Comparison of ENCODE assay signal across 33 cellular contexts in genomic region chr17:21674242-21674731, GRCh38. TPM values are rescaled to one million over a fixed set of nuclear protein-coding genes. Genes with fewer than 3 reads are reported as not detected.
DNase-seq lines count a peak whose midpoint lies in the region; ATAC-seq, FAIRE-seq and TF ChIP-seq lines count a peak whose summit lies in the region.
"Had no signal": no experiment of that assay in that cellular context is flagged by ENCODE, and none has a peak within 500 bp of the region (broad histone marks: within the 10 kb centered on the region; RNA-seq: fewer than 3 reads in every experiment).

No MANE protein-coding gene starts in this region.

- H3K27me3 ChIP-seq in Peyer's patch (no peaks in the 10 kb centered on the region), osteoblast (ENCODE audit: insufficient read depth, low read length) (no peaks in the 10 kb centered on the region)
- H3K27me3 ChIP-seq: adrenal gland, body of pancreas had no signal

- H3K36me3 ChIP-seq in Peyer's patch = no peaks in the 10 kb centered on the region
- no peaks in the 10 kb centered on the region for H3K36me3 ChIP-seq in osteoblast (ENCODE audit: insufficient read depth, low read length)
- H3K36me3 ChIP-seq: adrenal gland, lower lobe of right lung had no signal

- intact Hi-C loops in Right ventricle myocardium inferior (cut with DNase I) (no loop called here), left ventricle myocardium superior (cut with micrococcal nuclease) (no loop called here)

- H3K79me2 ChIP-seq in osteoblast (ENCODE audit: insufficient read depth, low read length) = no peaks in the 10 kb centered on the region
- H3K79me2 ChIP-seq: parathyroid adenoma had no signal

- TF ChIP-seq POLR2A in Peyer's patch (IDR thresholded peaks at IDR 0.05) (no peak), GM12891 (IDR thresholded peaks at IDR 0.05; ENCODE audit: low read depth, low read length) (no peak)

- no peak for ATAC-seq in Right ventricle myocardium inferior
- ATAC-seq in left ventricle myocardium superior = no peak
- no peak for ATAC-seq in GM18517 (IDR thresholded peaks at IDR 0.05; ENCODE audit: unreplicated experiment)
- ATAC-seq: activated CD8-positive, alpha-beta T cell treated with anti-CD3 and anti-CD28 coated beads, Interleukin-2, amount 10 ng/mL, durations not matched to agents 7 days and 5 days; body of pancreas; lower lobe of right lung; mucosa of descending colon; stimulated activated naive B cell treated with anti-CD40 and anti-IgM and Interleukin-4, amounts not matched to agents 10 μg/mL and 1 μg/mL and 100 μg/mL, for 72 hours; T-helper 17 cell had no signal

- peaks cover 0 to 4% (median 0%) of the 10 kb centered on the region in 4 donors for H3K9me3 ChIP-seq in Peyer's patch
- H3K9me3 ChIP-seq in osteoblast (ENCODE audit: low read depth, low read length) = no peaks in the 10 kb centered on the region
- H3K9me3 ChIP-seq: adrenal gland, body of pancreas, lower lobe of right lung had no signal

- no peak overlapping the region for H2AFZ ChIP-seq in osteoblast (ENCODE audit: low read length)
- H2AFZ ChIP-seq: parathyroid adenoma had no signal

- no peak for FAIRE-seq in GM12891 (lab: Jason Lieb, UNC)
- FAIRE-seq: GM19239, keratinocyte had no signal

- H4K20me1 ChIP-seq in osteoblast (ENCODE audit: insufficient read depth, low read length) = no peaks in the 10 kb centered on the region

- TF ChIP-seq CTCF in Peyer's patch (IDR thresholded peaks at IDR 0.05) = no peak
- no peak for TF ChIP-seq CTCF in osteoblast (IDR thresholded peaks at IDR 0.05; ENCODE audit: extremely low read depth, low read depth, low read length)

- H3K4me2 ChIP-seq in osteoblast (ENCODE audit: insufficient read depth, low read length) = no peak overlapping the region

- H3K4me1 ChIP-seq in Peyer's patch (no peaks in the 10 kb centered on the region), osteoblast (ENCODE audit: insufficient read depth, low read length) (no peaks in the 10 kb centered on the region)
- H3K4me1 ChIP-seq: adrenal gland, body of pancreas, lower lobe of right lung, parathyroid adenoma had no signal

- H3K27ac ChIP-seq in Peyer's patch (no peak overlapping the region), osteoblast (ENCODE audit: low read depth, low read length) (no peak overlapping the region)
- H3K27ac ChIP-seq: adrenal gland, body of pancreas, dorsolateral prefrontal cortex, lower lobe of right lung, parathyroid adenoma, SK-N-MC had no signal

- no peak overlapping the region for H3K4me3 ChIP-seq in Peyer's patch
- no peak overlapping the region for H3K4me3 ChIP-seq in osteoblast (ENCODE audit: insufficient read depth, low read length)
- H3K4me3 ChIP-seq: adrenal gland, body of pancreas, dorsolateral prefrontal cortex, lower lobe of right lung, mucosa of descending colon, SK-N-MC had no signal

- DNase-seq in Right ventricle myocardium inferior (ENCODE audit: missing footprints) (peak; percentile 72), left ventricle myocardium superior (no peak), Peyer's patch (peak in 2 of 3 donors; percentile 43 to 44), osteoblast (ENCODE audit: insufficient read length, low spot score, missing footprints) (peak; percentile 30), NCI-H526 (lab: John Stamatoyannopoulos, UW) (no peak), GM12891 (ENCODE audit: insufficient read length, low spot score) (no peak)
- DNase-seq: activated CD8-positive, alpha-beta T cell treated with anti-CD3 and anti-CD28 coated beads, Interleukin-2, amount 10 ng/mL, durations not matched to agents 7 days and 5 days; activated naive CD4-positive, alpha-beta T cell treated with anti-CD3 and anti-CD28 coated beads for 36 hours; body of pancreas; cerebellar nuclear complex; COR-L47; dorsolateral prefrontal cortex; GDM1; H7; lower lobe of right lung; mucosa of descending colon; NCI-H1092; NCI-H187 treated with DMSO at 0.1 percent for 48 hours; NCI-H82; stimulated activated CD4-positive, alpha-beta T cell treated with anti-CD3 and anti-CD28 coated beads, Interleukin-15, amount 100 ng/mL, for 24 hours; stimulated activated naive B cell treated with anti-CD40 and anti-IgM and Interleukin-4, amounts not matched to agents 10 μg/mL and 1 μg/mL and 100 μg/mL, for 72 hours; T-helper 17 cell had no signal

TF ChIP-seq in GM12891, 5 proteins besides CTCF, POLR2A, EP300 and RAD21:
- TF ChIP-seq TAF1 (IDR thresholded peaks at IDR 0.05; ENCODE audit: low read depth, low read length) (no peak), SPI1 (IDR thresholded peaks at IDR 0.05; ENCODE audit: low read depth, low read length) (no peak), PAX5 (IDR thresholded peaks at IDR 0.05; ENCODE audit: insufficient read depth, low read length, severe bottlenecking) (no peak), POLR2AphosphoS5 (IDR thresholded peaks at IDR 0.05; ENCODE audit: low read depth, low read length) (no peak), POU2F2 (IDR thresholded peaks at IDR 0.05; ENCODE audit: low read depth, low read length) (no peak)

RNA-seq across cellular contexts. Expression of gene KCNJ18, which starts 18.0 kb away (rescaled TPM):
- total RNA-seq in Right ventricle myocardium inferior (not detected), left ventricle myocardium superior (not detected), Peyer's patch (not detected), osteoblast (not detected in 2 replicates)
- polyA plus RNA-seq in GM12891 (2012; ENCODE audit: low read depth, missing spikeins) = not detected
- total RNA-seq: activated CD8-positive, alpha-beta T cell treated with anti-CD3 and anti-CD28 coated beads, Interleukin-2, amount 10 ng/mL, durations not matched to agents 7 days and 5 days; activated naive CD4-positive, alpha-beta T cell treated with anti-CD3 and anti-CD28 coated beads for 36 hours; adrenal gland; body of pancreas; glomerular endothelial cell; H7; lower lobe of right lung; mucosa of descending colon; natural killer cell treated with Interleukin-12 subunit alpha and Interleukin-12 subunit beta and Interleukin-15 and Interleukin-18, amount 100 ng/mL, for 72 hours; T-helper 17 cell; temporal lobe had no signal
- polyA plus RNA-seq: adrenal gland, BJ, IgD-negative memory B cell, keratinocyte had no signal

Comparison
In these comparisons a context has a peak if more than half of its experiments do, and no peak if none do; other contexts are left out.
1. DNase-seq: peak in Right ventricle myocardium inferior (single experiment), Peyer's patch (2 of 3) and osteoblast (single experiment); none in left ventricle myocardium superior (single experiment), NCI-H526 (0 of 2) and GM12891 (single experiment).